1 cellular context compared by ENCODE assay signal in genomic region chr22:50628543-50629134, GRCh38.
A peak's percentile ranks its signal among the peaks of the same experiment; 100 is the strongest.
TF ChIP-seq lines count a peak whose summit lies in the region.

No MANE protein-coding gene starts in this region.

TF ChIP-seq in HepG2, 621 proteins besides CTCF, POLR2A, EP300 and RAD21 (continued from another document and continues in another):
- TF ChIP-seq USF2 (IDR thresholded peaks at IDR 0.05; ENCODE audit: low read depth, low read length) (no peak), USF2 (CRISPR knock-in tag; IDR thresholded peaks at IDR 0.05; ENCODE audit: borderline replicate concordance) (no peak), ZNF431 (CRISPR knock-in tag; IDR thresholded peaks at IDR 0.05; ENCODE audit: borderline replicate concordance, low read depth) (0 out of 2 replicates have a peak, but pooled peaks have one; percentile 13), ZNF512B (CRISPR knock-in tag; IDR thresholded peaks at IDR 0.05; ENCODE audit: borderline replicate concordance) (no peak), PRMT3 (CRISPR knock-in tag; IDR thresholded peaks at IDR 0.05; ENCODE audit: borderline replicate concordance, low read depth) (no peak), SMC3 (IDR thresholded peaks at IDR 0.05; ENCODE audit: low read length) (no peak), ZNF264 (CRISPR knock-in tag; IDR thresholded peaks at IDR 0.05) (no peak), ZFP36 (IDR thresholded peaks at IDR 0.05; ENCODE audit: borderline replicate concordance, low read depth, low read length, partially characterized antibody) (no peak), HMG20B (CRISPR knock-in tag; conservative IDR thresholded peaks at IDR 0.05) (no peak), NFYB (CRISPR knock-in tag; IDR thresholded peaks at IDR 0.05) (no peak), ZBTB1 (CRISPR knock-in tag; IDR thresholded peaks at IDR 0.05; ENCODE audit: borderline replicate concordance) (no peak), KMT2A (CRISPR knock-in tag; IDR thresholded peaks at IDR 0.05) (no peak), ZNF101 (CRISPR knock-in tag; IDR thresholded peaks at IDR 0.05; ENCODE audit: borderline replicate concordance, low read depth) (no peak), ZBTB4 (CRISPR knock-in tag; IDR thresholded peaks at IDR 0.05; ENCODE audit: borderline replicate concordance) (no peak), MEIS2 (CRISPR knock-in tag; IDR thresholded peaks at IDR 0.05) (no peak), POLR2AphosphoS5 (IDR thresholded peaks at IDR 0.05; ENCODE audit: low read depth, low read length) (no peak; the same call in 1 of the 2 replicates), ZFY (CRISPR knock-in tag; IDR thresholded peaks at IDR 0.05) (no peak), SP2 (CRISPR knock-in tag; IDR thresholded peaks at IDR 0.05) (no peak), SOX13 (IDR thresholded peaks at IDR 0.05) (no peak), SOX13 (CRISPR knock-in tag; conservative IDR thresholded peaks at IDR 0.05 in 1 of 2, IDR thresholded peaks at IDR 0.05 in 1 of 2) (no peak), ZNF432 (CRISPR knock-in tag; IDR thresholded peaks at IDR 0.05; ENCODE audit: borderline replicate concordance) (no peak), NONO (IDR thresholded peaks at IDR 0.05) (no peak), NONO (CRISPR knock-in tag; conservative IDR thresholded peaks at IDR 0.05) (no peak; the same call in 1 of the 2 replicates), ZNF549 (CRISPR knock-in tag; IDR thresholded peaks at IDR 0.05) (no peak), HMG20A (CRISPR knock-in tag; IDR thresholded peaks at IDR 0.05; ENCODE audit: borderline replicate concordance) (no peak), NCOA5 (CRISPR knock-in tag; IDR thresholded peaks at IDR 0.05) (no peak), GABPB1 (CRISPR knock-in tag; IDR thresholded peaks at IDR 0.05) (no peak), ZNF788 (CRISPR knock-in tag; IDR thresholded peaks at IDR 0.05; ENCODE audit: borderline replicate concordance) (0 out of 2 replicates have a peak, but pooled peaks have one; percentile 58), ZNF451 (CRISPR knock-in tag; IDR thresholded peaks at IDR 0.05) (no peak), ZFP82 (CRISPR knock-in tag; IDR thresholded peaks at IDR 0.05; ENCODE audit: borderline replicate concordance) (no peak), EEA1 (CRISPR knock-in tag; IDR thresholded peaks at IDR 0.05; ENCODE audit: borderline replicate concordance) (no peak), SPEN (CRISPR knock-in tag; IDR thresholded peaks at IDR 0.05; ENCODE audit: low read depth) (peak; percentile 1; the same call in 1 of the 2 replicates), FOXP1 (IDR thresholded peaks at IDR 0.05) (peak; percentile 22; the same call in 1 of the 2 replicates), FOXP1 (CRISPR knock-in tag; IDR thresholded peaks at IDR 0.05) (no peak), IRF9 (CRISPR knock-in tag; IDR thresholded peaks at IDR 0.05; ENCODE audit: borderline replicate concordance) (no peak), ZNF792 (CRISPR knock-in tag; IDR thresholded peaks at IDR 0.05) (no peak)
- TF ChIP-seq, protein P1, sequence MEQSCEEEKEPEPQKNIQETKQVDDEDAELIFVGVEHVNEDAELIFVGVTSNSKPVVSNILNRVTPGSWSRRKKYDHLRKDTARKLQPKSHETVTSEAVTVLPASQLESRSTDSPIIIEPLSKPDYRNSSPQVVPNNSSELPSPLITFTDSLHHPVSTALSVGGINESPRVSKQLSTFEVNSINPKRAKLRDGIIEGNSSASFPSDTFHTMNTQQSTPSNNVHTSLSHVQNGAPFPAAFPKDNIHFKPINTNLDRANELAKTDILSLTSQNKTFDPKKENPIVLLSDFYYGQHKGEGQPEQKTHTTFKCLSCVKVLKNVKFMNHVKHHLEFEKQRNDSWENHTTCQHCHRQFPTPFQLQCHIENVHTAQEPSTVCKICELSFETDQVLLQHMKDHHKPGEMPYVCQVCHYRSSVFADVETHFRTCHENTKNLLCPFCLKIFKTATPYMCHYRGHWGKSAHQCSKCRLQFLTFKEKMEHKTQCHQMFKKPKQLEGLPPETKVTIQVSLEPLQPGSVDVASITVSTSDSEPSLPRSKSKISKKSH (CRISPR knock-in tag; IDR thresholded peaks at IDR 0.05; ENCODE audit: borderline replicate concordance), result peak; percentile 51; the same call in 1 of the 2 replicates
- TF ChIP-seq, protein P2, sequence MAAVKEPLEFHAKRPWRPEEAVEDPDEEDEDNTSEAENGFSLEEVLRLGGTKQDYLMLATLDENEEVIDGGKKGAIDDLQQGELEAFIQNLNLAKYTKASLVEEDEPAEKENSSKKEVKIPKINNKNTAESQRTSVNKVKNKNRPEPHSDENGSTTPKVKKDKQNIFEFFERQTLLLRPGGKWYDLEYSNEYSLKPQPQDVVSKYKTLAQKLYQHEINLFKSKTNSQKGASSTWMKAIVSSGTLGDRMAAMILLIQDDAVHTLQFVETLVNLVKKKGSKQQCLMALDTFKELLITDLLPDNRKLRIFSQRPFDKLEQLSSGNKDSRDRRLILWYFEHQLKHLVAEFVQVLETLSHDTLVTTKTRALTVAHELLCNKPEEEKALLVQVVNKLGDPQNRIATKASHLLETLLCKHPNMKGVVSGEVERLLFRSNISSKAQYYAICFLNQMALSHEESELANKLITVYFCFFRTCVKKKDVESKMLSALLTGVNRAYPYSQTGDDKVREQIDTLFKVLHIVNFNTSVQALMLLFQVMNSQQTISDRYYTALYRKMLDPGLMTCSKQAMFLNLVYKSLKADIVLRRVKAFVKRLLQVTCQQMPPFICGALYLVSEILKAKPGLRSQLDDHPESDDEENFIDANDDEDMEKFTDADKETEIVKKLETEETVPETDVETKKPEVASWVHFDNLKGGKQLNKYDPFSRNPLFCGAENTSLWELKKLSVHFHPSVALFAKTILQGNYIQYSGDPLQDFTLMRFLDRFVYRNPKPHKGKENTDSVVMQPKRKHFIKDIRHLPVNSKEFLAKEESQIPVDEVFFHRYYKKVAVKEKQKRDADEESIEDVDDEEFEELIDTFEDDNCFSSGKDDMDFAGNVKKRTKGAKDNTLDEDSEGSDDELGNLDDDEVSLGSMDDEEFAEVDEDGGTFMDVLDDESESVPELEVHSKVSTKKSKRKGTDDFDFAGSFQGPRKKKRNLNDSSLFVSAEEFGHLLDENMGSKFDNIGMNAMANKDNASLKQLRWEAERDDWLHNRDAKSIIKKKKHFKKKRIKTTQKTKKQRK (IDR thresholded peaks at IDR 0.05; ENCODE audit: low read length), result no peak
- TF ChIP-seq, protein P3, sequence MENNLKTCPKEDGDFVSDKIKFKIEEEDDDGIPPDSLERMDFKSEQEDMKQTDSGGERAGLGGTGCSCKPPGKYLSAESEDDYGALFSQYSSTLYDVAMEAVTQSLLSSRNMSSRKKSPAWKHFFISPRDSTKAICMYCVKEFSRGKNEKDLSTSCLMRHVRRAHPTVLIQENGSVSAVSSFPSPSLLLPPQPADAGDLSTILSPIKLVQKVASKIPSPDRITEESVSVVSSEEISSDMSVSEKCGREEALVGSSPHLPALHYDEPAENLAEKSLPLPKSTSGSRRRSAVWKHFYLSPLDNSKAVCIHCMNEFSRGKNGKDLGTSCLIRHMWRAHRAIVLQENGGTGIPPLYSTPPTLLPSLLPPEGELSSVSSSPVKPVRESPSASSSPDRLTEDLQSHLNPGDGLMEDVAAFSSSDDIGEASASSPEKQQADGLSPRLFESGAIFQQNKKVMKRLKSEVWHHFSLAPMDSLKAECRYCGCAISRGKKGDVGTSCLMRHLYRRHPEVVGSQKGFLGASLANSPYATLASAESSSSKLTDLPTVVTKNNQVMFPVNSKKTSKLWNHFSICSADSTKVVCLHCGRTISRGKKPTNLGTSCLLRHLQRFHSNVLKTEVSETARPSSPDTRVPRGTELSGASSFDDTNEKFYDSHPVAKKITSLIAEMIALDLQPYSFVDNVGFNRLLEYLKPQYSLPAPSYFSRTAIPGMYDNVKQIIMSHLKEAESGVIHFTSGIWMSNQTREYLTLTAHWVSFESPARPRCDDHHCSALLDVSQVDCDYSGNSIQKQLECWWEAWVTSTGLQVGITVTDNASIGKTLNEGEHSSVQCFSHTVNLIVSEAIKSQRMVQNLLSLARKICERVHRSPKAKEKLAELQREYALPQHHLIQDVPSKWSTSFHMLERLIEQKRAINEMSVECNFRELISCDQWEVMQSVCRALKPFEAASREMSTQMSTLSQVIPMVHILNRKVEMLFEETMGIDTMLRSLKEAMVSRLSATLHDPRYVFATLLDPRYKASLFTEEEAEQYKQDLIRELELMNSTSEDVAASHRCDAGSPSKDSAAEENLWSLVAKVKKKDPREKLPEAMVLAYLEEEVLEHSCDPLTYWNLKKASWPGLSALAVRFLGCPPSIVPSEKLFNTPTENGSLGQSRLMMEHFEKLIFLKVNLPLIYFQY (CRISPR knock-in tag; IDR thresholded peaks at IDR 0.05; ENCODE audit: borderline replicate concordance), result no peak
- TF ChIP-seq, protein P4, sequence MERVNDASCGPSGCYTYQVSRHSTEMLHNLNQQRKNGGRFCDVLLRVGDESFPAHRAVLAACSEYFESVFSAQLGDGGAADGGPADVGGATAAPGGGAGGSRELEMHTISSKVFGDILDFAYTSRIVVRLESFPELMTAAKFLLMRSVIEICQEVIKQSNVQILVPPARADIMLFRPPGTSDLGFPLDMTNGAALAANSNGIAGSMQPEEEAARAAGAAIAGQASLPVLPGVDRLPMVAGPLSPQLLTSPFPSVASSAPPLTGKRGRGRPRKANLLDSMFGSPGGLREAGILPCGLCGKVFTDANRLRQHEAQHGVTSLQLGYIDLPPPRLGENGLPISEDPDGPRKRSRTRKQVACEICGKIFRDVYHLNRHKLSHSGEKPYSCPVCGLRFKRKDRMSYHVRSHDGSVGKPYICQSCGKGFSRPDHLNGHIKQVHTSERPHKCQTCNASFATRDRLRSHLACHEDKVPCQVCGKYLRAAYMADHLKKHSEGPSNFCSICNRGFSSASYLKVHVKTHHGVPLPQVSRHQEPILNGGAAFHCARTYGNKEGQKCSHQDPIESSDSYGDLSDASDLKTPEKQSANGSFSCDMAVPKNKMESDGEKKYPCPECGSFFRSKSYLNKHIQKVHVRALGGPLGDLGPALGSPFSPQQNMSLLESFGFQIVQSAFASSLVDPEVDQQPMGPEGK (CRISPR knock-in tag; IDR thresholded peaks at IDR 0.05), result no peak
